In the genomic region with DNA sequence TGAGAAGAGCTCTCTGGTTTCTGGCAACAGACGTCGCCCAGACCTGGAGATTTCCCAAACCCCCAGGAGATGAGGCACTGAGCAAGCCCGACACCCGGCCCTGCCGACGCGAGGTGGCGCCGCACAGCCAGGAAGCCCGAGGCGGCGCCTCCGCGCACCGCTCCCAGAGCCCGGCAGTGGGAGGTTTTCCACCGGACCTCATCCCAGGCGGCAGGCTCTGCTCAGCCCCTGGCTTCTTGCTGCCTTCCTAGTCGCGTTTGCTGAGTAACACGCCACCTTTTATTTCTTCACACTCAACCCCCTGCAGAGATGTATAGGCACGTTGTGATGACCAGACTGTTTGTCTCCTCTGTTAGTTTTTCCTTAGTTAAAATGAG, we compare ENCODE assay signal across 8 cellular contexts. TPM values are rescaled to one million over a fixed set of nuclear protein-coding genes. Genes with fewer than 3 reads are reported as not detected.
DNase-seq lines count a peak whose midpoint lies in the region; ATAC-seq, FAIRE-seq and TF ChIP-seq lines count a peak whose summit lies in the region.

No MANE protein-coding gene starts in this region.

- H3K27me3 ChIP-seq in astrocyte (ENCODE audit: insufficient read depth, low read length) (peaks cover 9% of the 10 kb centered on the region), hepatocyte (peaks cover 59% of the 10 kb centered on the region), gastrocnemius medialis (peaks cover 24 to 40% (median 27%) of the 10 kb centered on the region in 3 donors)

- H3K9me3 ChIP-seq in astrocyte (ENCODE audit: insufficient read depth, low read depth, low read length) (no peaks in the 10 kb centered on the region), hepatocyte (ENCODE audit: low read depth) (no peaks in the 10 kb centered on the region), gastrocnemius medialis (no peaks in the 10 kb centered on the region)

- H3K4me1 ChIP-seq in astrocyte (ENCODE audit: insufficient read depth, low read length): no peaks in the 10 kb centered on the region
- H3K4me1 ChIP-seq in hepatocyte (ENCODE audit: insufficient read depth): no peaks in the 10 kb centered on the region
- peaks cover 0 to 2% of the 10 kb centered on the region in 2 donors for H3K4me1 ChIP-seq in gastrocnemius medialis

- no peak overlapping the region for H3K4me3 Mint-ChIP-seq in astrocyte (ENCODE audit: unreplicated experiment)

- FAIRE-seq in astrocyte (lab: Jason Lieb, UNC): no peak

- WGBS in hepatocyte (ENCODE audit: low lambda C conversion rate, missing lambda C conversion rate): 2% methylated on average over 22 of the region's 22 CpGs

- no peaks in the 10 kb centered on the region for H3K36me3 Mint-ChIP-seq in astrocyte (ENCODE audit: low read depth, unreplicated experiment)

- H3K4me3 ChIP-seq in astrocyte (ENCODE audit: insufficient read depth, low read depth, low read length) (no peak overlapping the region), hepatocyte (no peak overlapping the region), gastrocnemius medialis (no peak overlapping the region)

- H3K27ac ChIP-seq in astrocyte (ENCODE audit: low read depth, low read length) (no peak overlapping the region), hepatocyte (no peak overlapping the region), gastrocnemius medialis (no peak overlapping the region)

- peak overlapping the region; percentile 44 for H3K27ac Mint-ChIP-seq in astrocyte (ENCODE audit: unreplicated experiment)

- no peak overlapping the region for H3K9ac ChIP-seq in astrocyte (ENCODE audit: low read length)

- peaks cover 3% of the 10 kb centered on the region for H4K20me1 ChIP-seq in astrocyte (ENCODE audit: insufficient read depth, low read length)
- no peaks in the 10 kb centered on the region for H4K20me1 ChIP-seq in hepatocyte (ENCODE audit: insufficient read depth, poor library complexity, severe bottlenecking)

- intact Hi-C loops in gastrocnemius medialis (cut with DNase I; ENCODE audit: low total_unique reads): no loop called here

- ATAC-seq in GM21390 (IDR thresholded peaks at IDR 0.05; ENCODE audit: unreplicated experiment) (peak; percentile 55), gastrocnemius medialis (peak in 1 of 2 donors; percentile 41), HG02588 (IDR thresholded peaks at IDR 0.05; ENCODE audit: unreplicated experiment) (no peak), HG03196 (IDR thresholded peaks at IDR 0.05; ENCODE audit: unreplicated experiment) (no peak)

- no peak for TF ChIP-seq POLR2A in gastrocnemius medialis (IDR thresholded peaks at IDR 0.05)

- peaks cover 36% of the 10 kb centered on the region for H3K27me3 Mint-ChIP-seq in astrocyte (ENCODE audit: low read depth, unreplicated experiment)

- peaks cover 3% of the 10 kb centered on the region for H3K4me1 Mint-ChIP-seq in astrocyte (ENCODE audit: low read depth, unreplicated experiment)

- in situ Hi-C loops in gastrocnemius medialis (cut with MboI; ENCODE audit: low sequenced_read_pairs in 4 of 4): loop anchor here (10.0 to 25.0 kb wide), 6 partner anchors 181 to 533 kb away; no protein-coding TSS in a partner anchor

- H3K4me2 ChIP-seq in astrocyte (ENCODE audit: low read length) (peak overlapping the region; percentile 55), hepatocyte (no peak overlapping the region)

- H3K9me2 ChIP-seq in hepatocyte (replicated peaks; ENCODE audit: insufficient read depth): no peaks in the 10 kb centered on the region

- no peaks in the 10 kb centered on the region for H3K9me3 Mint-ChIP-seq in astrocyte (ENCODE audit: unreplicated experiment)

- H3K36me3 ChIP-seq in astrocyte (ENCODE audit: insufficient read depth, low read length) (no peaks in the 10 kb centered on the region), hepatocyte (replicated peaks; ENCODE audit: insufficient read depth, low read depth) (no peaks in the 10 kb centered on the region), gastrocnemius medialis (no peaks in the 10 kb centered on the region)

- peak; percentile 78 for DNase-seq in Ammon's horn (ENCODE audit: low spot score)
- peak; percentile 10 for DNase-seq in NCI-H524 treated with DMSO at 0.1 percent for 48 hours (lab: John Stamatoyannopoulos, UW)
- DNase-seq in astrocyte (ENCODE audit: low read depth): peak; percentile 27
- DNase-seq in hepatocyte (ENCODE audit: low spot score): peak; percentile 88
- peak; percentile 18 to 22 for DNase-seq in gastrocnemius medialis

- H3K79me2 ChIP-seq in astrocyte (ENCODE audit: insufficient read depth, low read length): no peaks in the 10 kb centered on the region
- H3K79me2 ChIP-seq in hepatocyte: no peaks in the 10 kb centered on the region

- H2AFZ ChIP-seq in astrocyte (ENCODE audit: low read depth, low read length) (peak overlapping the region; percentile 34), hepatocyte (no peak overlapping the region)

- TF ChIP-seq CTCF in astrocyte (IDR thresholded peaks at IDR 0.05; ENCODE audit: insufficient read depth, low read depth, low read length) (peak; percentile 45), hepatocyte (IDR thresholded peaks at IDR 0.05; ENCODE audit: poor library complexity) (peak; percentile 90), gastrocnemius medialis (IDR thresholded peaks at IDR 0.05 in 4 of 5, conservative IDR thresholded peaks at IDR 0.05 in 1 of 5) (peak in 4 of 5 experiments; percentile 34 to 62 (median 48))

RNA-seq across cellular contexts. Expression of a gene that starts 56.3 kb away (rescaled TPM):
- total RNA-seq in astrocyte: 30.4 and 42.4 TPM in 2 replicates
- total RNA-seq in hepatocyte: 30.5 and 35.3 TPM in 2 replicates
- polyA plus RNA-seq in hepatocyte: 13.3 and 16.9 TPM in 2 replicates
- 10 to 100 TPM; 11.7 to 20.6 (median 17.7) TPM for total RNA-seq in gastrocnemius medialis

Comparison
In these comparisons a context has a peak if more than half of its experiments do, and no peak if none do; other contexts are left out.
1. DNase-seq: peak in every context shown above with its lines; median percentile 88 in hepatocyte; 78 in Ammon's horn; 27 in astrocyte; 20 in gastrocnemius medialis; 10 in NCI-H524 treated with DMSO at 0.1 percent for 48 hours.